1 cellular context compared by ENCODE assay signal in the genomic region with DNA sequence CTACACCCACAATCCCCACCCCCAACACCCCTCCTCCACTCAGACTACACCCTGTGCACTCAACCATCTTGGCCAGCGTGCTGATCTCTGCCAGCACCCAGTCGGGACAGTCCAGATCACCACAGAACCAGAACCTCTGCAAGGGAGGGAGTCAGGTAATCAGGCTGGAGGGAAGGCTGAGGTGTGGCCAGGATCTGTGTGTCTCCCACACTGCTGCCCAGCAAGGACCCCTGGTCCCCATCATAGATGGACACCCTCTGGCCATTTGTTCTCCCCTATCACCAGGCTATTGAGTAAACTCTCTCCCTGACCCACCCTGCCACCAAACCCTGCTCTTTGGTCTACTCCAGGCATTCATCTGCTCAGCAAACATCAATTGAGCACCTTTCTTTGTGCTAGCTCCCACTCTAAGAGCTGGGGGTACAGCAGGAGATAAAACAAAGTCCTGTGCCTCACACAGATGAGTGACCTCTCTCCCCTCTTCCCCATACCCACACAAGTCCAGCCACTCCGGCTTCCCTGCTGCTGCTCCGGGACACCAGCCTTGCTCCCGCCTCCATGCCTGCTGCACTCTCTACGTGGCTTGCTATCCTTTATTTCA.
TF ChIP-seq lines count a peak whose summit lies in the region.

No MANE protein-coding gene starts in this region.

TF ChIP-seq in IMR-90, 13 proteins besides CTCF, POLR2A, EP300 and RAD21:
- no peak for TF ChIP-seq CEBPB (IDR thresholded peaks at IDR 0.05; ENCODE audit: low read depth, low read length)
- TF ChIP-seq RCOR1 (IDR thresholded peaks at IDR 0.05; ENCODE audit: insufficient replicate concordance, low read length): no peak
- no peak for TF ChIP-seq USF2 (IDR thresholded peaks at IDR 0.05; ENCODE audit: low read depth, low read length)
- no peak for TF ChIP-seq RFX5 (IDR thresholded peaks at IDR 0.05; ENCODE audit: low read depth, low read length)
